In the genomic region with DNA sequence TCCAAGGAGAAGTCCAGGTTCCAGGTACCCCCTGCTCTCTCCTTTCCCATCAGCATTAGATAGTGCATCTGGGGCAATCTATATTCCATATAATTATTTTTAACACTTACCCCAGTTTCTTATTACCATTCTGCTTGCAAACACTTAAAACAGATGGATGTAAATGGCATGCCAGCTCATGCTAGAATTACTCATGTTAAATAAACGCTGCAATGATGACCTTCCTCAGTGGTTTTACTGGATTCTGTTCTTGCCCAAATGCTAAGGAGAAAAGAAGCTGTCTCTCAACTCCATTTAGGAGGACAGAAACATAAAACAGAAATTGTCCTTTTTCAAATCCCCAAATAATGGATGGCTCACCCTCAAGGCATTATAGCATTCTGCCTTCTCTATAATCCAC, we compare ENCODE assay signal across 33 cellular contexts.
"Had no signal": no experiment of that assay in that cellular context is flagged by ENCODE, and none has a peak within 500 bp of the region (broad histone marks: within the 10 kb centered on the region; RNA-seq: fewer than 3 reads in every experiment).

No MANE protein-coding gene starts in this region.

- H3K27me3 ChIP-seq: adrenal gland, body of pancreas, Peyer's patch had no signal

- H3K9me3 ChIP-seq: adrenal gland, body of pancreas, breast epithelium, Peyer's patch had no signal

- H3K4me1 ChIP-seq: adrenal gland, body of pancreas, breast epithelium, Peyer's patch had no signal

- H3K4me1 Mint-ChIP-seq: activated B cell treated with CpG ODN at 0.5 μM for 24 hours, T-cell, T-helper 17 cell had no signal

- FAIRE-seq: K562 had no signal

- H3K36me3 ChIP-seq: adrenal gland, breast epithelium, Peyer's patch had no signal

- H3K27ac Mint-ChIP-seq: activated B cell treated with CpG ODN at 0.5 μM for 24 hours; activated naive CD4-positive, alpha-beta T cell treated with anti-CD3 and anti-CD28 coated beads for 36 hours; activated naive CD4-positive, alpha-beta T cell treated with anti-CD3 and anti-CD28 coated beads, Interleukin-2, amount 50 U/mL, for 72 hours; activated T-helper 1 cell treated with anti-CD3 and anti-CD28 coated beads, Interleukin-12 subunit alpha, Interleukin-12 subunit beta, Interleukin-2, Interleukin-4 antibody, amounts not matched to agents 30 ng/mL and 10 ng/mL and 1 ng/mL, durations not matched to agents 14 hours and 24 hours and 36 hours; T-cell; T-helper 17 cell had no signal

- H3K9me3 Mint-ChIP-seq: activated B cell treated with CpG ODN at 0.5 μM for 24 hours; activated CD4-positive, alpha-beta memory T cell treated with anti-CD3 and anti-CD28 coated beads for 36 hours; activated naive CD4-positive, alpha-beta T cell treated with anti-CD3 and anti-CD28 coated beads, Interleukin-2, amount 50 U/mL, for 72 hours; activated T-cell treated with anti-CD3 and anti-CD28 coated beads, Interleukin-2, amount 50 U/mL, for 4 hours; activated T-helper 1 cell treated with anti-CD3 and anti-CD28 coated beads, Interleukin-12 subunit alpha, Interleukin-12 subunit beta, Interleukin-2, Interleukin-4 antibody, amounts not matched to agents 30 ng/mL and 10 ng/mL and 1 ng/mL, durations not matched to agents 14 hours and 24 hours and 36 hours had no signal

- H3K4me3 ChIP-seq: adrenal gland, body of pancreas, breast epithelium, K562, Peyer's patch had no signal

- DNase-seq: activated B cell treated with CpG ODN at 0.5 μM for 24 hours; activated CD4-positive, alpha-beta memory T cell treated with anti-CD3 and anti-CD28 coated beads for 36 hours; activated CD4-positive, alpha-beta T cell treated with anti-CD3 and anti-CD28 coated beads for 4 hours; activated CD4-positive, alpha-beta T cell treated with anti-CD3 and anti-CD28 coated beads, Interleukin-2, amount 50 U/mL, for 1 hour; activated CD4-positive, CD25-positive, alpha-beta regulatory T cell treated with anti-CD3 and anti-CD28 coated beads, Interleukin-2, amount 50 U/mL, for 72 hours; activated CD8-positive, alpha-beta memory T cell treated with anti-CD3 and anti-CD28 coated beads, Interleukin-2, amount 50 U/mL, for 4 hours; activated gamma-delta T cell treated with Interleukin-2 at 50 U/mL for 16 hours; activated naive CD4-positive, alpha-beta T cell treated with anti-CD3 and anti-CD28 coated beads for 36 hours; activated T-cell treated with anti-CD3 and anti-CD28 coated beads for 4 hours; activated T-cell treated with anti-CD3 and anti-CD28 coated beads, Interleukin-2, amount 50 U/mL, for 4 hours; adrenal gland; body of pancreas; caudate nucleus; cerebellar nuclear complex; NCI-H1048; NCI-H1105 treated with DMSO at 0.1 percent for 48 hours; NCI-H1436; NCI-H1694; NCI-H1930; NCI-H2081 treated with DMSO at 0.1 percent for 48 hours; NCI-H226; NCI-H446 treated with DMSO at 0.1 percent for 48 hours; NCI-H524; Peyer's patch; RPMI8226; SIG-M5; T-cell; T-helper 17 cell had no signal

- H3K27ac ChIP-seq: adrenal gland, body of pancreas, breast epithelium, Peyer's patch, VCaP had no signal

- H3K27me3 Mint-ChIP-seq: activated B cell treated with CpG ODN at 0.5 μM for 24 hours; activated CD4-positive, alpha-beta memory T cell treated with anti-CD3 and anti-CD28 coated beads for 36 hours; T-helper 17 cell had no signal

- H3K4me3 Mint-ChIP-seq: activated B cell treated with CpG ODN at 0.5 μM for 24 hours; activated CD4-positive, alpha-beta memory T cell treated with anti-CD3 and anti-CD28 coated beads for 36 hours; activated naive CD4-positive, alpha-beta T cell treated with anti-CD3 and anti-CD28 coated beads for 36 hours; activated T-cell treated with anti-CD3 and anti-CD28 coated beads, Interleukin-2, amount 50 U/mL, for 4 hours; activated T-helper 1 cell treated with anti-CD3 and anti-CD28 coated beads, Interleukin-12 subunit alpha, Interleukin-12 subunit beta, Interleukin-2, Interleukin-4 antibody, amounts not matched to agents 30 ng/mL and 10 ng/mL and 1 ng/mL, durations not matched to agents 14 hours and 24 hours and 36 hours; T-cell; T-helper 17 cell had no signal

- H3K36me3 Mint-ChIP-seq: activated CD4-positive, alpha-beta memory T cell treated with anti-CD3 and anti-CD28 coated beads for 36 hours; activated naive CD4-positive, alpha-beta T cell treated with anti-CD3 and anti-CD28 coated beads, Interleukin-2, amount 50 U/mL, for 72 hours; T-cell had no signal
